Comparison of ENCODE assay signal across 8 cellular contexts in genomic region chr12:92899388-92900001, GRCh38. TPM values are rescaled to one million over a fixed set of nuclear protein-coding genes. Genes with fewer than 3 reads are reported as not detected.
DNase-seq lines count a peak whose midpoint lies in the region; ATAC-seq and TF ChIP-seq lines count a peak whose summit lies in the region.

No MANE protein-coding gene starts in this region.

- H3K4me3 ChIP-seq in choroid plexus epithelial cell (ENCODE audit: low read depth, low read length) (no peak overlapping the region), lower leg skin (ENCODE audit: low read depth, poor library complexity, severe bottlenecking) (no peak overlapping the region), upper lobe of left lung (no peak overlapping the region)

- H3K4me3 Mint-ChIP-seq in activated naive CD8-positive, alpha-beta T cell: no peak overlapping the region
- H3K4me3 Mint-ChIP-seq in activated naive CD8-positive, alpha-beta T cell treated with anti-CD3 and anti-CD28 coated beads, Interleukin-2, amount 50 U/mL, for 24 hours: no peak overlapping the region

- TF ChIP-seq CTCF in choroid plexus epithelial cell (conservative IDR thresholded peaks at IDR 0.05; ENCODE audit: low read depth, low read length): no peak
- TF ChIP-seq CTCF in lower leg skin (IDR thresholded peaks at IDR 0.05): no peak
- no peak for TF ChIP-seq CTCF in upper lobe of left lung (IDR thresholded peaks at IDR 0.05)

- H3K27me3 ChIP-seq in upper lobe of left lung: no peaks in the 10 kb centered on the region

- 17 to 27% methylated on average over 3 of the region's 3 CpGs for WGBS in lower leg skin, 2 donors
- WGBS in upper lobe of left lung, 2 donors: 58 to 72% methylated on average over 1 to 3 of the region's 3 CpGs

- TF ChIP-seq EP300 in upper lobe of left lung (IDR thresholded peaks at IDR 0.05): no peak

- peak overlapping the region; percentile 25 for H3K27ac Mint-ChIP-seq in activated naive CD8-positive, alpha-beta T cell
- H3K27ac Mint-ChIP-seq in activated naive CD8-positive, alpha-beta T cell treated with anti-CD3 and anti-CD28 coated beads, Interleukin-2, amount 50 U/mL, for 24 hours: no peak overlapping the region

- H3K9me3 Mint-ChIP-seq in activated naive CD8-positive, alpha-beta T cell (ENCODE audit: low read depth): no peaks in the 10 kb centered on the region
- H3K9me3 Mint-ChIP-seq in activated naive CD8-positive, alpha-beta T cell treated with anti-CD3 and anti-CD28 coated beads, Interleukin-2, amount 50 U/mL, for 24 hours: no peaks in the 10 kb centered on the region

- intact Hi-C loops in lower leg skin (cut with DNase I; ENCODE audit: low total_unique reads): no loop called here

- peaks cover 0 to 7% (median 0%) of the 10 kb centered on the region in 4 donors for H3K36me3 ChIP-seq in upper lobe of left lung

- peaks cover 4 to 18% (median 11%) of the 10 kb centered on the region in 4 donors for H3K4me1 ChIP-seq in upper lobe of left lung

- peaks cover 6% of the 10 kb centered on the region for H3K36me3 Mint-ChIP-seq in activated naive CD8-positive, alpha-beta T cell
- H3K36me3 Mint-ChIP-seq in activated naive CD8-positive, alpha-beta T cell treated with anti-CD3 and anti-CD28 coated beads, Interleukin-2, amount 50 U/mL, for 24 hours (ENCODE audit: low read depth): peaks cover 27% of the 10 kb centered on the region

- no peak for ATAC-seq in activated naive CD8-positive, alpha-beta T cell treated with anti-CD3 and anti-CD28 coated beads, Interleukin-2, amount 50 U/mL, for 24 hours
- ATAC-seq in upper lobe of left lung (ENCODE audit: low FRiP score in 2 of 2) (peak; percentile 81 to 97), GM19324 (IDR thresholded peaks at IDR 0.05; ENCODE audit: low FRiP score, unreplicated experiment) (no peak), HG02610 (IDR thresholded peaks at IDR 0.05; ENCODE audit: unreplicated experiment) (no peak), HG03439 (IDR thresholded peaks at IDR 0.05; ENCODE audit: unreplicated experiment) (no peak)

- no peaks in the 10 kb centered on the region for H3K27me3 Mint-ChIP-seq in activated naive CD8-positive, alpha-beta T cell
- no peaks in the 10 kb centered on the region for H3K27me3 Mint-ChIP-seq in activated naive CD8-positive, alpha-beta T cell treated with anti-CD3 and anti-CD28 coated beads, Interleukin-2, amount 50 U/mL, for 24 hours

- H3K27ac ChIP-seq in upper lobe of left lung: peak overlapping the region; percentile 50 to 75 (median 72)

- DNase-seq in activated naive CD8-positive, alpha-beta T cell treated with anti-CD3 and anti-CD28 coated beads, Interleukin-2, amount 50 U/mL, for 24 hours: no peak
- DNase-seq in choroid plexus epithelial cell (ENCODE audit: low read depth): peak; percentile 98
- DNase-seq in lower leg skin (ENCODE audit: low spot score in 2 of 2): peak; percentile 92 to 95
- peak in 1 of 2 donors; percentile 34 for DNase-seq in upper lobe of left lung

- H3K4me1 Mint-ChIP-seq in activated naive CD8-positive, alpha-beta T cell (ENCODE audit: low read depth): peaks cover 31% of the 10 kb centered on the region
- peaks cover 33% of the 10 kb centered on the region for H3K4me1 Mint-ChIP-seq in activated naive CD8-positive, alpha-beta T cell treated with anti-CD3 and anti-CD28 coated beads, Interleukin-2, amount 50 U/mL, for 24 hours

- no peaks in the 10 kb centered on the region for H3K9me3 ChIP-seq in upper lobe of left lung

- TF ChIP-seq POLR2A in lower leg skin (IDR thresholded peaks at IDR 0.05) (no peak), upper lobe of left lung (IDR thresholded peaks at IDR 0.05) (no peak)

RNA-seq across cellular contexts. Expression of gene EEA1, which starts 29.6 kb away (rescaled TPM):
- total RNA-seq in lower leg skin: 10 to 100 TPM; 24.7 to 45.0 (median 32.1) TPM
- total RNA-seq in upper lobe of left lung: 10 to 100 TPM; 10.2 to 33.5 (median 22.8) TPM

Comparison
In these comparisons a context has a peak if more than half of its experiments do, and no peak if none do; other contexts are left out.
1. ATAC-seq: peak in upper lobe of left lung (2 of 2); none in activated naive CD8-positive, alpha-beta T cell treated with anti-CD3 and anti-CD28 coated beads, Interleukin-2, amount 50 U/mL, for 24 hours (single experiment), GM19324 (single experiment), HG02610 (single experiment) and HG03439 (single experiment).